1 cellular context compared by ENCODE assay signal in the genomic region with DNA sequence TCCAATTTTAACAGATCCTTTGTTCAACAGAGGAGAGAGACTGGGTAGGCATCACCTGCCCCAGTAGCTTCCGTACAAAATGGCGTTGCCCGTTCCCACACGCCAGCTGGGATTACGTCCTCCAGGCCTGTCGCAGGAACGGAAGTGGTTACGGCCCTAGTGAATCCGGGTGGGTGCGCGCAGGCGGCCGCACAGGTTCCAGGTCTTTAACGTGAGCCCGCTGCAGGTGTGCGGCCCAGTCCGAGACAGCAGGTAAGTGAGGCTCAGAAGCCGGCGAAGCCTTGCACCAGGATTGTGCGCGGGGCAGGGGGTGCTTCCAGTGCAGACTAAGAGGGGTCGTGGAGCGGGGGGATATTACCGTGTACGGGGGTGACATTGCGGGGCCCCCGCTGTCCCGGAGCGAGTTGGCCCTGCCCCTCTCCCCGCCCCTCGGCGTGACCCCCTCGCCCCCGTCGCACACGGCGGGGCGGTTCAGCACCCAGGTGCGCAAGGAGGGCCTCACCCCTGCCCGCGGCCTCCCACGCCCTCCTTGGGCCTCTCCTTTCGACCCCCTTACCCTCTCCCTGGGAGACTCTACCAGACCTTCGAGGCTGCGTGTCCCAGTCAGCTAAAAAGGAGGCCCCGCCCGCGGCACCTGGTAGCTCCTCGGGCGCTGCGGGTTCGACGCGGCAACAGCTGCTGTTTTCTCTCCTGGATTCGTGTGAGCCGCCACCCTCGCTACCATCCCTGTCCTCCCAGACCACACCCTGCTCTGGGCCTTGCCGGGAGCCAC.
TF ChIP-seq lines count a peak whose summit lies in the region.

EXD2 (plus strand) TSS at position 159 of the 772 bp plus-strand sequence. CDS start 17,973 bp downstream, outside the sequence.

TF ChIP-seq in SK-N-SH treated with all-trans-retinoic acid at 6 μM for 48 hours, 23 proteins besides CTCF, POLR2A, EP300 and RAD21 (continued from another document):
- TF ChIP-seq TSHZ2 (CRISPR knock-in tag; IDR thresholded peaks at IDR 0.05): peak; percentile 63; the same call in 1 of the 2 replicates
